ENCODE assay signal across 8 cellular contexts in genomic region chr15:24971052-24971451, GRCh38. TPM values are rescaled to one million over a fixed set of nuclear protein-coding genes. Genes with fewer than 3 reads are reported as not detected.
"Had no signal": no experiment of that assay in that cellular context is flagged by ENCODE, and none has a peak within 500 bp of the region (broad histone marks: within the 10 kb centered on the region; RNA-seq: fewer than 3 reads in every experiment).

No MANE protein-coding gene starts in this region.

- H3K27ac Mint-ChIP-seq: IgD-negative memory B cell had no signal

- DNase-seq: IMR-90, KBM-7 had no signal

- H3K4me3 ChIP-seq: K562 had no signal

- ATAC-seq: HepG2, K562 had no signal

- H3K4me1 Mint-ChIP-seq: IgD-negative memory B cell had no signal

- H3K27me3 Mint-ChIP-seq: IgD-negative memory B cell had no signal

- H3K4me3 Mint-ChIP-seq: IgD-negative memory B cell had no signal

- FAIRE-seq: HepG2, HTR-8/SVneo, K562 had no signal

- H3K27ac ChIP-seq: HL-60 had no signal

RNA-seq across cellular contexts. Expression of gene SNRPN, which starts 16.3 kb away (rescaled TPM):
- total RNA-seq: HT-29 had no signal

RNA-seq across cellular contexts. Expression of gene SNURF, which starts 16.3 kb away (rescaled TPM):
- total RNA-seq: HT-29 had no signal
